ENCODE assay signal across 33 cellular contexts in genomic region chr16:63131503-63131902, GRCh38.
"Had no signal": no experiment of that assay in that cellular context is flagged by ENCODE, and none has a peak within 500 bp of the region (broad histone marks: within the 10 kb centered on the region; RNA-seq: fewer than 3 reads in every experiment).

No MANE protein-coding gene starts in this region.

- DNase-seq: activated effector memory CD4-positive, alpha-beta T cell treated with anti-CD3 and anti-CD28 coated beads, Interleukin-2, amount 50 U/mL, for 16 hours; activated effector memory CD4-positive, alpha-beta T cell treated with Interleukin-2 at 50 U/mL for 16 hours; activated gamma-delta T cell; activated gamma-delta T cell treated with Interleukin-2 at 50 U/mL for 16 hours; activated naive CD4-positive, alpha-beta T cell; activated naive CD4-positive, alpha-beta T cell treated with anti-CD3 and anti-CD28 coated beads for 36 hours; activated naive CD4-positive, alpha-beta T cell treated with anti-CD3 and anti-CD28 coated beads, Interleukin-2, amount 10 ng/mL, durations not matched to agents 7 days and 5 days; activated naive CD4-positive, alpha-beta T cell treated with anti-CD3 and anti-CD28 coated beads, Interleukin-2, amount 50 U/mL, for 16 hours; activated naive CD4-positive, alpha-beta T cell treated with Interleukin-2 at 50 U/mL for 16 hours; activated naive CD8-positive, alpha-beta T cell treated with anti-CD3 and anti-CD28 coated beads for 36 hours; activated naive CD8-positive, alpha-beta T cell treated with anti-CD3 and anti-CD28 coated beads, Interleukin-2, amount 10 ng/mL, durations not matched to agents 7 days and 5 days; activated naive CD8-positive, alpha-beta T cell treated with anti-CD3 and anti-CD28 coated beads, Interleukin-2, amount 50 U/mL, for 24 hours; activated T-cell treated with anti-CD3 and anti-CD28 coated beads, Interleukin-2, amount 50 U/mL, for 24 hours; activated T-cell treated with anti-CD3 and anti-CD28 coated beads, Interleukin-2, amount 50 U/mL, for 4 hours; activated T-cell treated with anti-CD3 and anti-CD28 coated beads, Interleukin-2, amount 50 U/mL, for 48 hours; activated T-cell treated with anti-CD3 and anti-CD28 coated beads, Interleukin-2, amount 50 U/mL, for 72 hours; adrenal gland; amniotic stem cell; amygdala; anterior cingulate cortex; aorta; body of pancreas; brain microvascular endothelial cell; caudate nucleus; central memory CD4-positive, alpha-beta T cell; cerebellar nuclear complex had no signal

- H3K4me1 ChIP-seq: adrenal gland, ascending aorta, body of pancreas, breast epithelium had no signal

- H3K36me3 ChIP-seq: adrenal gland, ascending aorta, brain microvascular endothelial cell, breast epithelium, cardiac muscle cell had no signal

- ATAC-seq: activated naive CD4-positive, alpha-beta T cell treated with anti-CD3 and anti-CD28 coated beads, Interleukin-2, amount 50 U/mL, for 72 hours; activated naive CD8-positive, alpha-beta T cell treated with anti-CD3 and anti-CD28 coated beads, Interleukin-2, amount 50 U/mL, for 24 hours; activated T-cell treated with anti-CD3 and anti-CD28 coated beads, Interleukin-2, amount 50 U/mL, for 4 hours; activated T-cell treated with anti-CD3 and anti-CD28 coated beads, Interleukin-2, amount 50 U/mL, for 72 hours; activated T-helper 17 cell treated with anti-CD3 and anti-CD28 coated beads, Interleukin-2, amount 50 U/mL, for 72 hours; body of pancreas had no signal

- FAIRE-seq: astrocyte, bronchial epithelial cell had no signal

- H3K27ac ChIP-seq: adrenal gland, ascending aorta, body of pancreas, brain microvascular endothelial cell, breast epithelium, cardiac muscle cell had no signal

- H3K27me3 ChIP-seq: adrenal gland, ascending aorta, body of pancreas, brain microvascular endothelial cell, breast epithelium, cardiac muscle cell had no signal

- H3K9me3 ChIP-seq: adrenal gland had no signal

- H3K4me3 ChIP-seq: adrenal gland, ascending aorta, body of pancreas, breast epithelium, cardiac muscle cell had no signal
